13 cellular contexts compared by ENCODE assay signal in genomic region chr2:143254108-143254507, GRCh38.
DNase-seq lines count a peak whose midpoint lies in the region; ATAC-seq, FAIRE-seq and TF ChIP-seq lines count a peak whose summit lies in the region.
"Had no signal": no experiment of that assay in that cellular context is flagged by ENCODE, and none has a peak within 500 bp of the region (broad histone marks: within the 10 kb centered on the region; RNA-seq: fewer than 3 reads in every experiment).

No MANE protein-coding gene starts in this region.

- peak overlapping the region; percentile 77 for H3K27ac Mint-ChIP-seq in activated T-helper 17 cell treated with anti-CD3 and anti-CD28 coated beads, Interleukin-2, amount 50 U/mL, for 72 hours
- no peak overlapping the region for H3K27ac Mint-ChIP-seq in endothelial cell (ENCODE audit: unreplicated experiment)

- peaks cover 89% of the 10 kb centered on the region for H3K27me3 ChIP-seq in smooth muscle cell (ENCODE audit: low read depth)

- H3K9me3 Mint-ChIP-seq in activated T-helper 17 cell treated with anti-CD3 and anti-CD28 coated beads, Interleukin-2, amount 50 U/mL, for 72 hours: no peaks in the 10 kb centered on the region
- no peaks in the 10 kb centered on the region for H3K9me3 Mint-ChIP-seq in endothelial cell (ENCODE audit: unreplicated experiment)

- peak overlapping the region; percentile 7 for H3K4me2 ChIP-seq in smooth muscle cell

- WGBS in smooth muscle cell (ENCODE audit: low lambda C conversion rate): 11% methylated on average over 1 of the region's 1 CpG

- no peak for FAIRE-seq in RCC 7860 (lab: Jason Lieb, UNC)
- FAIRE-seq: K562 had no signal

- peaks cover 49% of the 10 kb centered on the region for H3K4me1 Mint-ChIP-seq in activated T-helper 17 cell treated with anti-CD3 and anti-CD28 coated beads, Interleukin-2, amount 50 U/mL, for 72 hours
- H3K4me1 Mint-ChIP-seq in endothelial cell (ENCODE audit: unreplicated experiment): peaks cover 10% of the 10 kb centered on the region

- peaks cover 22% of the 10 kb centered on the region for H3K36me3 Mint-ChIP-seq in activated T-helper 17 cell treated with anti-CD3 and anti-CD28 coated beads, Interleukin-2, amount 50 U/mL, for 72 hours (ENCODE audit: low read depth)
- no peaks in the 10 kb centered on the region for H3K36me3 Mint-ChIP-seq in endothelial cell (ENCODE audit: low read depth, unreplicated experiment)

- no peak for ATAC-seq in activated T-helper 17 cell treated with anti-CD3 and anti-CD28 coated beads, Interleukin-2, amount 50 U/mL, for 72 hours (replicated peaks)
- ATAC-seq in GM18858 (IDR thresholded peaks at IDR 0.05; ENCODE audit: unreplicated experiment): no peak
- ATAC-seq: K562 had no signal

- peaks cover 4% of the 10 kb centered on the region for H3K4me1 ChIP-seq in smooth muscle cell (ENCODE audit: low read depth)
- H3K4me1 ChIP-seq: HAP-1 had no signal

- peak overlapping the region; percentile 72 for H3K4me3 Mint-ChIP-seq in activated T-helper 17 cell treated with anti-CD3 and anti-CD28 coated beads, Interleukin-2, amount 50 U/mL, for 72 hours
- no peak overlapping the region for H3K4me3 Mint-ChIP-seq in endothelial cell (ENCODE audit: unreplicated experiment)

- no peak overlapping the region for H2AFZ ChIP-seq in smooth muscle cell (ENCODE audit: low read depth)

- peak; percentile 73 for DNase-seq in activated effector memory CD4-positive, alpha-beta T cell treated with anti-CD3 and anti-CD28 coated beads, Interleukin-2, amount 50 U/mL, for 16 hours
- DNase-seq in activated effector memory CD4-positive, alpha-beta T cell treated with Interleukin-2 at 50 U/mL for 16 hours: no peak
- DNase-seq in Kasumi-1 (lab: John Stamatoyannopoulos, UW) (peak; percentile 19 to 21), smooth muscle cell (lab: John Stamatoyannopoulos, UW; ENCODE audit: unreplicated experiment) (no peak), RCC 7860 (ENCODE audit: low spot score) (no peak), endothelial cell (ENCODE audit: low spot score) (no peak)
- DNase-seq: mesendoderm, substantia nigra, WERI-Rb-1 had no signal

- no peaks in the 10 kb centered on the region for H3K27me3 Mint-ChIP-seq in activated T-helper 17 cell treated with anti-CD3 and anti-CD28 coated beads, Interleukin-2, amount 50 U/mL, for 72 hours
- no peaks in the 10 kb centered on the region for H3K27me3 Mint-ChIP-seq in endothelial cell (ENCODE audit: unreplicated experiment)

- H3K9me3 ChIP-seq in smooth muscle cell (replicated peaks; ENCODE audit: low read depth): no peaks in the 10 kb centered on the region
- H3K9me3 ChIP-seq: HAP-1 had no signal

- H3K36me3 ChIP-seq in smooth muscle cell (ENCODE audit: low read depth): no peaks in the 10 kb centered on the region
- H3K36me3 ChIP-seq: HAP-1, WERI-Rb-1 had no signal

- H3K79me2 ChIP-seq in smooth muscle cell (ENCODE audit: low read depth): no peaks in the 10 kb centered on the region

- H3F3A ChIP-seq in smooth muscle cell (ENCODE audit: low read depth): no peaks in the 10 kb centered on the region

- H4K20me1 ChIP-seq in smooth muscle cell (ENCODE audit: low read depth): no peaks in the 10 kb centered on the region

- no peak overlapping the region for H3K27ac ChIP-seq in smooth muscle cell (ENCODE audit: low read depth)
- H3K27ac ChIP-seq: WERI-Rb-1 had no signal

- TF ChIP-seq CTCF in smooth muscle cell (IDR thresholded peaks at IDR 0.05; ENCODE audit: borderline replicate concordance, insufficient read depth, poor library complexity, severe bottlenecking) (no peak), endothelial cell (IDR thresholded peaks at IDR 0.05; ENCODE audit: unreplicated experiment) (no peak)

- H3K9ac ChIP-seq in smooth muscle cell (ENCODE audit: low read depth): no peak overlapping the region

- no peak overlapping the region for H3K4me3 ChIP-seq in smooth muscle cell
- H3K4me3 ChIP-seq: HAP-1, K562 had no signal

Comparison
In these comparisons a context has a peak if more than half of its experiments do, and no peak if none do; other contexts are left out.
1. DNase-seq: peak in activated effector memory CD4-positive, alpha-beta T cell treated with anti-CD3 and anti-CD28 coated beads, Interleukin-2, amount 50 U/mL, for 16 hours (single experiment) and Kasumi-1 (2 of 2); none in activated effector memory CD4-positive, alpha-beta T cell treated with Interleukin-2 at 50 U/mL for 16 hours (single experiment), smooth muscle cell (single experiment), RCC 7860 (single experiment) and endothelial cell (single experiment).